Comparison of ENCODE assay signal across 1 cellular context in the genomic region with DNA sequence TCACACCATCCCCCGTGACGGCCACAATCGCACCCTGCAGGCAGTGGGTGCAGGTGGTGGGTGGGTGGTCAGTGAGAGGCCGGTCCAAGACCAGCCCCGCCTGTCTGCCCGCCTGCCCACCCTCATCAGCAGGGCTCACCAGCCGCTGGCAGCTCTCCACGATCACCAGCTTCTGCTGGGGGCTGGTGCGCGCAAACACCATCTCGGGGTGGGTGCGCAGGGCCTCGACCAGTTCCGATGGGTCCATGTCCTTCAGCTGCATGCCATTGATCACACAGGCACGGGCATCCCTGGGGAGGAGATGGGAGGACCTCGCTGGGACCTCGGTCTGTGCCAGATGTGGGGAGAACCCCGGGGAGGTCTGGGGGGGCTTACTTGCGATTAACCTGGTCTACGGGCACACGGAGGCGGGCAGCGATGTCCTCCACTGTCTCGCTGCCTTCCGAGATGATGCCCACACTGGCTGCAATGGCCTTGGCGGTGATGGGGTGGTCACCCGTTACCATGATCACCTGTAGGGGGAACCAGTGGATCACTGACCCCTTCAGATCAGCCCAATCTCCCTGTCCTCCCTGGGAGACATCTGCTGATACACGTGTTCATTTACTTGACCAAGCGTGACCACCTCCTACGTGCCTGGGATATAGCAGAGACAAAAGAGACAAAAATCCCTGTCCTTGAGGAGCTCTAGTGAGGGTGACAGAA.
TF ChIP-seq lines count a peak whose summit lies in the region.

No MANE protein-coding gene starts in this region.

TF ChIP-seq in HEK293, 187 proteins besides CTCF, POLR2A, EP300 and RAD21 (continued from another document):
- TF ChIP-seq PRDM10 (tag by site-specific recombination; IDR thresholded peaks at IDR 0.05): peak; percentile 58; the same call in 1 of the 2 replicates
- TF ChIP-seq ZFHX2 (tag by site-specific recombination; conservative IDR thresholded peaks at IDR 0.05): 0 out of 2 replicates have a peak, but pooled peaks have one; percentile 7
- no peak for TF ChIP-seq ZNF416 (tag by site-specific recombination; IDR thresholded peaks at IDR 0.05)
